In the genomic region with DNA sequence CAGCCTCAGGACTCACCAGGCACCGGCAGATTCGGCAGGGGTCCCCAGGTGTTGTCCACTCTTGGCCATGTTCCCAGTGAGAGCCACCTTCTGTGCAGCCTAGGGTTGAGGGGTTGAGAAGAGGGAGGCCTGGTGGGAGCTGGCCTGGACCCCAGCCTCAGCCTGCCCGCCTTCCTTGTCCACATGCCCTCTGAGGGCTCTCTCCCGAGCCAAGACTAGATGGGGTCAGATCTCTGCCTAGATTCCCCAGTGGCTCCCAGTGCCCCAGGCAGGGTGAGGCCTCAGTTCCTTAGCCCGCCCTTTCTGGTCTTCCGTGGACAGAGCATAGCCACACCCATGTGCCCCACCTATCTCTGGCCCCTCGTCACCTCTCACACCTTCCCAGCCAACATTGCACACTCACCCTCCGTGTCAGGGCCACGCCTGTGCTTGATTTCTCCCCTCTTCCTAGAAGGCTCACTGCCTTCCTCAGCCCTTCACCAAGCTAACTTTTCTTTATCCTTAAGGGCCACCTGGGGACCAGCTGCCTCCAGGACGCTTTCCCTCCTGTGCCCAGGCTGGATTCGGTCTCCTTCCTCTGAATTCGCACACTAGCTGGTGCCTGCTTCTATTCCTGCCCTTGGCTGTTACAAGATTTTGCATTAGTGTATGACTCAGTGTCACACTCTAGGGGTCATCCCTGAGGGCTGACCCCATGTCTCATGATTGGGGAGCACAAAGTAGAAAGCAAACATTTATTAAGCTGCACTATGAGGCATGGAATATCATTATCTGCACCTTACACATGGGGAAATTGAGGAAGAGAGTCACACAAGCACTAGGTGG, we compare ENCODE assay signal across 1 cellular context.
TF ChIP-seq lines count a peak whose summit lies in the region.

No MANE protein-coding gene starts in this region.

TF ChIP-seq in K562, 482 proteins besides CTCF, POLR2A, EP300 and RAD21 (continued from another document and continues in another):
- TF ChIP-seq CBFB (CRISPR knock-in tag; IDR thresholded peaks at IDR 0.05) (no peak), MECOM (CRISPR knock-in tag; IDR thresholded peaks at IDR 0.05) (no peak), TCF3 (CRISPR knock-in tag; IDR thresholded peaks at IDR 0.05) (no peak), FOXK2 (conservative IDR thresholded peaks at IDR 0.05 in 1 of 2, IDR thresholded peaks at IDR 0.05 in 1 of 2; ENCODE audit: low read depth in 2 of 2) (no peak), ESRRA (IDR thresholded peaks at IDR 0.05; ENCODE audit: borderline replicate concordance, low read depth) (no peak), MTA2 (IDR thresholded peaks at IDR 0.05; ENCODE audit: low read depth) (no peak), SMARCA5 (IDR thresholded peaks at IDR 0.05) (no peak), NFIX (CRISPR knock-in tag; IDR thresholded peaks at IDR 0.05; ENCODE audit: low read depth) (no peak), NFIC (IDR thresholded peaks at IDR 0.05) (no peak), ZNF511 (CRISPR knock-in tag; IDR thresholded peaks at IDR 0.05) (no peak), ILF3 (IDR thresholded peaks at IDR 0.05; ENCODE audit: borderline replicate concordance) (no peak), RNF2 (IDR thresholded peaks at IDR 0.05) (no peak), KAT8 (IDR thresholded peaks at IDR 0.05; ENCODE audit: low read depth) (no peak), ZNF589 (CRISPR knock-in tag; IDR thresholded peaks at IDR 0.05; ENCODE audit: low read depth) (peak; percentile 76; the same call in 1 of the 2 replicates), SAFB (IDR thresholded peaks at IDR 0.05; ENCODE audit: borderline replicate concordance, low read depth, low read length) (no peak), SLC30A9 (CRISPR knock-in tag; IDR thresholded peaks at IDR 0.05) (no peak), POLR3A (IDR thresholded peaks at IDR 0.05; ENCODE audit: borderline replicate concordance, extremely low read depth, insufficient read depth, insufficient read length) (no peak), ZBTB17 (CRISPR knock-in tag; IDR thresholded peaks at IDR 0.05) (no peak), KHSRP (IDR thresholded peaks at IDR 0.05) (no peak), XRCC4 (IDR thresholded peaks at IDR 0.05; ENCODE audit: extremely low read depth, insufficient read depth, insufficient read length) (no peak), PTBP1 (IDR thresholded peaks at IDR 0.05; ENCODE audit: low read depth, low read length) (no peak), ZBTB11 (CRISPR knock-in tag; IDR thresholded peaks at IDR 0.05) (no peak), ZNF408 (CRISPR knock-in tag; IDR thresholded peaks at IDR 0.05; ENCODE audit: low read depth) (no peak), SP2 (IDR thresholded peaks at IDR 0.05; ENCODE audit: extremely low read depth, low read depth, low read length, poor library complexity, severe bottlenecking) (no peak), ZNF282 (CRISPR knock-in tag; IDR thresholded peaks at IDR 0.05) (no peak), MCM3 (IDR thresholded peaks at IDR 0.05) (no peak), RBM34 (IDR thresholded peaks at IDR 0.05; ENCODE audit: borderline replicate concordance, insufficient read depth, low read length) (no peak), KDM1A (IDR thresholded peaks at IDR 0.05) (no peak), ZKSCAN3 (CRISPR knock-in tag; IDR thresholded peaks at IDR 0.05) (no peak), COPS2 (conservative IDR thresholded peaks at IDR 0.05) (no peak), SRF (CRISPR knock-in tag; IDR thresholded peaks at IDR 0.05) (no peak), HMG20A (CRISPR knock-in tag; conservative IDR thresholded peaks at IDR 0.05) (no peak), ILK (tag; IDR thresholded peaks at IDR 0.05; ENCODE audit: borderline replicate concordance, low read depth) (no peak), FUS (optimal IDR thresholded peaks at IDR 0.05; ENCODE audit: low read depth, low read length) (no peak), ZNF780A (CRISPR knock-in tag; IDR thresholded peaks at IDR 0.05) (no peak), E2F5 (CRISPR knock-in tag; IDR thresholded peaks at IDR 0.05) (no peak), SIN3B (IDR thresholded peaks at IDR 0.05; ENCODE audit: low read depth) (no peak), CHD2 (IDR thresholded peaks at IDR 0.05; ENCODE audit: low read depth, low read length) (no peak), NFYB (IDR thresholded peaks at IDR 0.05; ENCODE audit: extremely low read depth, insufficient read length) (no peak), ZNF512 (tag; IDR thresholded peaks at IDR 0.05) (no peak), POLR2AphosphoS2 (IDR thresholded peaks at IDR 0.05; ENCODE audit: low read length) (no peak), CSDE1 (IDR thresholded peaks at IDR 0.05) (no peak), ZNF77 (CRISPR knock-in tag; IDR thresholded peaks at IDR 0.05) (no peak), HSF4 (CRISPR knock-in tag; IDR thresholded peaks at IDR 0.05; ENCODE audit: borderline replicate concordance) (no peak), ZNF696 (CRISPR knock-in tag; conservative IDR thresholded peaks at IDR 0.05) (no peak)
- TF ChIP-seq, protein P1, sequence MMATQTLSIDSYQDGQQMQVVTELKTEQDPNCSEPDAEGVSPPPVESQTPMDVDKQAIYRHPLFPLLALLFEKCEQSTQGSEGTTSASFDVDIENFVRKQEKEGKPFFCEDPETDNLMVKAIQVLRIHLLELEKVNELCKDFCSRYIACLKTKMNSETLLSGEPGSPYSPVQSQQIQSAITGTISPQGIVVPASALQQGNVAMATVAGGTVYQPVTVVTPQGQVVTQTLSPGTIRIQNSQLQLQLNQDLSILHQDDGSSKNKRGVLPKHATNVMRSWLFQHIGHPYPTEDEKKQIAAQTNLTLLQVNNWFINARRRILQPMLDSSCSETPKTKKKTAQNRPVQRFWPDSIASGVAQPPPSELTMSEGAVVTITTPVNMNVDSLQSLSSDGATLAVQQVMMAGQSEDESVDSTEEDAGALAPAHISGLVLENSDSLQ (IDR thresholded peaks at IDR 0.05), result no peak
- TF ChIP-seq, protein P2, sequence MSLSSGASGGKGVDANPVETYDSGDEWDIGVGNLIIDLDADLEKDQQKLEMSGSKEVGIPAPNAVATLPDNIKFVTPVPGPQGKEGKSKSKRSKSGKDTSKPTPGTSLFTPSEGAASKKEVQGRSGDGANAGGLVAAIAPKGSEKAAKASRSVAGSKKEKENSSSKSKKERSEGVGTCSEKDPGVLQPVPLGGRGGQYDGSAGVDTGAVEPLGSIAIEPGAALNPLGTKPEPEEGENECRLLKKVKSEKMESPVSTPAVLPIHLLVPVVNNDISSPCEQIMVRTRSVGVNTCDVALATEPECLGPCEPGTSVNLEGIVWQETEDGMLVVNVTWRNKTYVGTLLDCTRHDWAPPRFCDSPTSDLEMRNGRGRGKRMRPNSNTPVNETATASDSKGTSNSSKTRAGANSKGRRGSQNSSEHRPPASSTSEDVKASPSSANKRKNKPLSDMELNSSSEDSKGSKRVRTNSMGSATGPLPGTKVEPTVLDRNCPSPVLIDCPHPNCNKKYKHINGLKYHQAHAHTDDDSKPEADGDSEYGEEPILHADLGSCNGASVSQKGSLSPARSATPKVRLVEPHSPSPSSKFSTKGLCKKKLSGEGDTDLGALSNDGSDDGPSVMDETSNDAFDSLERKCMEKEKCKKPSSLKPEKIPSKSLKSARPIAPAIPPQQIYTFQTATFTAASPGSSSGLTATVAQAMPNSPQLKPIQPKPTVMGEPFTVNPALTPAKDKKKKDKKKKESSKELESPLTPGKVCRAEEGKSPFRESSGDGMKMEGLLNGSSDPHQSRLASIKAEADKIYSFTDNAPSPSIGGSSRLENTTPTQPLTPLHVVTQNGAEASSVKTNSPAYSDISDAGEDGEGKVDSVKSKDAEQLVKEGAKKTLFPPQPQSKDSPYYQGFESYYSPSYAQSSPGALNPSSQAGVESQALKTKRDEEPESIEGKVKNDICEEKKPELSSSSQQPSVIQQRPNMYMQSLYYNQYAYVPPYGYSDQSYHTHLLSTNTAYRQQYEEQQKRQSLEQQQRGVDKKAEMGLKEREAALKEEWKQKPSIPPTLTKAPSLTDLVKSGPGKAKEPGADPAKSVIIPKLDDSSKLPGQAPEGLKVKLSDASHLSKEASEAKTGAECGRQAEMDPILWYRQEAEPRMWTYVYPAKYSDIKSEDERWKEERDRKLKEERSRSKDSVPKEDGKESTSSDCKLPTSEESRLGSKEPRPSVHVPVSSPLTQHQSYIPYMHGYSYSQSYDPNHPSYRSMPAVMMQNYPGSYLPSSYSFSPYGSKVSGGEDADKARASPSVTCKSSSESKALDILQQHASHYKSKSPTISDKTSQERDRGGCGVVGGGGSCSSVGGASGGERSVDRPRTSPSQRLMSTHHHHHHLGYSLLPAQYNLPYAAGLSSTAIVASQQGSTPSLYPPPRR (CRISPR knock-in tag; IDR thresholded peaks at IDR 0.05; ENCODE audit: borderline replicate concordance), result no peak
- TF ChIP-seq, protein P3, sequence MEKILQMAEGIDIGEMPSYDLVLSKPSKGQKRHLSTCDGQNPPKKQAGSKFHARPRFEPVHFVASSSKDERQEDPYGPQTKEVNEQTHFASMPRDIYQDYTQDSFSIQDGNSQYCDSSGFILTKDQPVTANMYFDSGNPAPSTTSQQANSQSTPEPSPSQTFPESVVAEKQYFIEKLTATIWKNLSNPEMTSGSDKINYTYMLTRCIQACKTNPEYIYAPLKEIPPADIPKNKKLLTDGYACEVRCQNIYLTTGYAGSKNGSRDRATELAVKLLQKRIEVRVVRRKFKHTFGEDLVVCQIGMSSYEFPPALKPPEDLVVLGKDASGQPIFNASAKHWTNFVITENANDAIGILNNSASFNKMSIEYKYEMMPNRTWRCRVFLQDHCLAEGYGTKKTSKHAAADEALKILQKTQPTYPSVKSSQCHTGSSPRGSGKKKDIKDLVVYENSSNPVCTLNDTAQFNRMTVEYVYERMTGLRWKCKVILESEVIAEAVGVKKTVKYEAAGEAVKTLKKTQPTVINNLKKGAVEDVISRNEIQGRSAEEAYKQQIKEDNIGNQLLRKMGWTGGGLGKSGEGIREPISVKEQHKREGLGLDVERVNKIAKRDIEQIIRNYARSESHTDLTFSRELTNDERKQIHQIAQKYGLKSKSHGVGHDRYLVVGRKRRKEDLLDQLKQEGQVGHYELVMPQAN (IDR thresholded peaks at IDR 0.05; ENCODE audit: borderline replicate concordance), result no peak
- TF ChIP-seq, protein P4, sequence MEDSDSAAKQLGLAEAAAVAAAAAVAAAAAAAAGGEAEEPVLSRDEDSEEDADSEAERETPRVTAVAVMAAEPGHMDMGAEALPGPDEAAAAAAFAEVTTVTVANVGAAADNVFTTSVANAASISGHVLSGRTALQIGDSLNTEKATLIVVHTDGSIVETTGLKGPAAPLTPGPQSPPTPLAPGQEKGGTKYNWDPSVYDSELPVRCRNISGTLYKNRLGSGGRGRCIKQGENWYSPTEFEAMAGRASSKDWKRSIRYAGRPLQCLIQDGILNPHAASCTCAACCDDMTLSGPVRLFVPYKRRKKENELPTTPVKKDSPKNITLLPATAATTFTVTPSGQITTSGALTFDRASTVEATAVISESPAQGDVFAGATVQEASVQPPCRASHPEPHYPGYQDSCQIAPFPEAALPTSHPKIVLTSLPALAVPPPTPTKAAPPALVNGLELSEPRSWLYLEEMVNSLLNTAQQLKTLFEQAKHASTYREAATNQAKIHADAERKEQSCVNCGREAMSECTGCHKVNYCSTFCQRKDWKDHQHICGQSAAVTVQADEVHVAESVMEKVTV (CRISPR knock-in tag; IDR thresholded peaks at IDR 0.05), result no peak
- TF ChIP-seq, protein P5, sequence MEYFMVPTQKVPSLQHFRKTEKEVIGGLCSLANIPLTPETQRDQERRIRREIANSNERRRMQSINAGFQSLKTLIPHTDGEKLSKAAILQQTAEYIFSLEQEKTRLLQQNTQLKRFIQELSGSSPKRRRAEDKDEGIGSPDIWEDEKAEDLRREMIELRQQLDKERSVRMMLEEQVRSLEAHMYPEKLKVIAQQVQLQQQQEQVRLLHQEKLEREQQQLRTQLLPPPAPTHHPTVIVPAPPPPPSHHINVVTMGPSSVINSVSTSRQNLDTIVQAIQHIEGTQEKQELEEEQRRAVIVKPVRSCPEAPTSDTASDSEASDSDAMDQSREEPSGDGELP (CRISPR knock-in tag; IDR thresholded peaks at IDR 0.05; ENCODE audit: borderline replicate concordance), result no peak
